Comparison of ENCODE assay signal across 1 cellular context in genomic region chr22:30246962-30247376, GRCh38.
TF ChIP-seq lines count a peak whose summit lies in the region.

No MANE protein-coding gene starts in this region.

TF ChIP-seq in SK-N-SH treated with all-trans-retinoic acid at 6 μM for 48 hours, 23 proteins besides CTCF, POLR2A, EP300 and RAD21 (continued from another document):
- TF ChIP-seq PATZ1 (CRISPR knock-in tag; IDR thresholded peaks at IDR 0.05; ENCODE audit: borderline replicate concordance) (no peak), ZFP3 (CRISPR knock-in tag; IDR thresholded peaks at IDR 0.05) (no peak), TSHZ2 (CRISPR knock-in tag; IDR thresholded peaks at IDR 0.05) (no peak)
